Comparison of ENCODE assay signal across 1 cellular context in the genomic region with DNA sequence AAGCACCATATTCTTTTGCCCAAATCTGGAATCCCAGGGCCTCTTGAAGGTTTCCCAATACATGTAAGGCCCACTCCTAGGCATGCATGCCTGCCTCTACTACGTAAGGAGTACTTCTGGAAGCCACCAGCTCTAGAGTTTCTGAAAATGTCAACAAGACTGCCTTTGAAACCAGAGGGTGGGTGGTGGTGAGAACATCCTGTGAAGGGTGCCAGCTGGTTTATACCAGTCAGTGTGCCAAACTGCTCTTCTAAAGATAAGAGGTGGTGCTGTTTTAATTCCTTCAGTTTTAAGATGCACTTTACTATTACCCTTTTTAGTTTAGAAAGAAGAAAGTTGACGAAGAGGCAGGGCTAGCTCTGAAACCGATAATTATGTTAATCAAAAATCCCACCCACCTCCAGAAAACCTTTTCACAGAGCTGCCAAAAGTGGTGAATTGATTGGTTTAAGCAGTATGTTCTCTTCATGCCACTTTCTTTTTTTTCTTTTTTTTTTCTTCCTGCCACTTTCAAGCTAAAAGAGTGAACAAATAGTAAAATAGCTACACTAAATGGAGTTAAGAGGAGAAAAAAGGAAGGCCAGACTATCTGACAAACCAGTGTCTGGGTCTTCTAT.
TF ChIP-seq lines count a peak whose summit lies in the region.

No MANE protein-coding gene starts in this region.

TF ChIP-seq in GM23338, 12 proteins besides CTCF, POLR2A, EP300 and RAD21 (continued from another document):
- TF ChIP-seq REST (IDR thresholded peaks at IDR 0.05; ENCODE audit: unreplicated experiment) (no peak), EZH2phosphoT487 (IDR thresholded peaks at IDR 0.05; ENCODE audit: unreplicated experiment) (no peak)
- TF ChIP-seq, protein P1, sequence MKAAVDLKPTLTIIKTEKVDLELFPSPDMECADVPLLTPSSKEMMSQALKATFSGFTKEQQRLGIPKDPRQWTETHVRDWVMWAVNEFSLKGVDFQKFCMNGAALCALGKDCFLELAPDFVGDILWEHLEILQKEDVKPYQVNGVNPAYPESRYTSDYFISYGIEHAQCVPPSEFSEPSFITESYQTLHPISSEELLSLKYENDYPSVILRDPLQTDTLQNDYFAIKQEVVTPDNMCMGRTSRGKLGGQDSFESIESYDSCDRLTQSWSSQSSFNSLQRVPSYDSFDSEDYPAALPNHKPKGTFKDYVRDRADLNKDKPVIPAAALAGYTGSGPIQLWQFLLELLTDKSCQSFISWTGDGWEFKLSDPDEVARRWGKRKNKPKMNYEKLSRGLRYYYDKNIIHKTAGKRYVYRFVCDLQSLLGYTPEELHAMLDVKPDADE (IDR thresholded peaks at IDR 0.05) = no peak
TF ChIP-seq in GM23338: peak in this region for 0.
